9 cellular contexts compared by ENCODE assay signal in the genomic region with DNA sequence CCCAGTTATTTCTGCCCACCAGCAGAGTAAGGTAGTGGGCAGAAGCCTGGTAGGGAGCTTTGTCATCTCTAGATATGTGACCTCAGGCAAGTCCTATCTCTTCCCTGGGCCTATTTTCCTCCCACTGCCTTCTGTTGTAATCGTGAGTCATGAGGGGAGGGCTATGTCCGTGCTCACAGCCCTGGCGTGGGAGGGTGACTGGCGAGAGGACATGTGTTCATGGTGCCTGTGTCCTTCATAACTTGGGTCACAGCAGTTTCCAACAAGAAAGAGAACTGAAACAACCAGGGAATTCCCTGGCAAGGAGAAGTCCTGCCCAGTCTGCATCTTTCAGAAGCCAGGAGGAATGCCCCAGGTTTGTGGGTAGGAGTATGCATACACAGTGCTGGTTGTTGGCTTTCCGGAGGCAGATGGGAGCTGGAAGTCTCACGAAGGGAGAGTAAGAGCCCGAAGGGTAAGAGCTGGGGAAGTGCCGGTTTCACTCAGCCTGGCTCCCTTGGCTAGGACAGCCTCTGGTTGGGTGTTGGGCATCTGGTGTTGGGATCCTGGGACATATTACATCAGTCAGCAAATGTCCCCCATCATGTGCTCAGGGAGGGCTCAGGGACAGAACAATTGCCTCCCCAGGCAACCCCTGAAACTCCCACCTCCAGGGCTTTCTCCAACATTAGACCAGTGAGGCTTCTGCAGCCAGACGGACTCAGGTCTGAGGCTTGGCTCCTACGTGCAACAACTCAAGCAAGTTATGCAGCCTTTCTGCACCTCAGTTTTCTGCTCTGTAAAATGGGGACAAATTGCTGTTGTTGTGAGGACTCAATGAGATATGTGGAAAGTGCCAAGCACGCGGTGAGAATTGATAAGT. TPM values are rescaled to one million over a fixed set of nuclear protein-coding genes. Genes with fewer than 3 reads are reported as not detected.
DNase-seq lines count a peak whose midpoint lies in the region; TF ChIP-seq lines count a peak whose summit lies in the region.
"Had no signal": no experiment of that assay in that cellular context is flagged by ENCODE, and none has a peak within 500 bp of the region (broad histone marks: within the 10 kb centered on the region; RNA-seq: fewer than 3 reads in every experiment).

No MANE protein-coding gene starts in this region.

- H3K9ac ChIP-seq in GM23248 (no peak overlapping the region), mesendoderm (ENCODE audit: low read length) (no peak overlapping the region)
- H3K9ac ChIP-seq: parathyroid adenoma had no signal

- no peaks in the 10 kb centered on the region for H3K36me3 ChIP-seq in GM23248 (ENCODE audit: low read depth)
- no peaks in the 10 kb centered on the region for H3K36me3 ChIP-seq in mesendoderm (ENCODE audit: control insufficient read depth, insufficient read depth, low read length)

- no peak for TF ChIP-seq CTCF in fibroblast of pulmonary artery (IDR thresholded peaks at IDR 0.05; ENCODE audit: low read length, missing control alignments)

- H3K27ac ChIP-seq in GM23248 (peak overlapping the region; percentile 41), mesendoderm (ENCODE audit: low read depth, low read length) (no peak overlapping the region)
- H3K27ac ChIP-seq: parathyroid adenoma had no signal

- no peaks in the 10 kb centered on the region for H3K27me3 ChIP-seq in GM23248 (replicated peaks; ENCODE audit: insufficient read depth)
- H3K27me3 ChIP-seq in mesendoderm (ENCODE audit: insufficient read depth, low read length, poor library complexity): no peaks in the 10 kb centered on the region

- H3K18ac ChIP-seq in mesendoderm (ENCODE audit: low read length): no peak overlapping the region

- H3K23ac ChIP-seq in mesendoderm (ENCODE audit: low read length): no peak overlapping the region

- H4K20me1 ChIP-seq in GM23248 (ENCODE audit: insufficient read depth): no peaks in the 10 kb centered on the region

- no peak overlapping the region for H2BK5ac ChIP-seq in mesendoderm (ENCODE audit: low read length)

- no peaks in the 10 kb centered on the region for H3K79me1 ChIP-seq in mesendoderm (ENCODE audit: low read length)

- H2AK5ac ChIP-seq in mesendoderm (ENCODE audit: low read length): no peak overlapping the region

- H3K4me2 ChIP-seq in GM23248 (ENCODE audit: unreplicated experiment): peak overlapping the region; percentile 61
- no peak overlapping the region for H3K4me2 ChIP-seq in mesendoderm (ENCODE audit: low read length)

- H3K4me1 ChIP-seq in GM23248 (ENCODE audit: insufficient read depth): peaks cover 18% of the 10 kb centered on the region
- no peaks in the 10 kb centered on the region for H3K4me1 ChIP-seq in mesendoderm (ENCODE audit: control insufficient read depth, low read depth, low read length)
- H3K4me1 ChIP-seq: parathyroid adenoma had no signal

- no peaks in the 10 kb centered on the region for H3F3A ChIP-seq in GM23248 (ENCODE audit: insufficient read depth)

- H3K4ac ChIP-seq in mesendoderm (ENCODE audit: low read depth, low read length): no peak overlapping the region

- DNase-seq in ELR (ENCODE audit: low read depth) (peak; percentile 95), GM23248 (peak; percentile 98), NOMO-1 treated with DMSO at 0.1 percent for 48 hours (lab: John Stamatoyannopoulos, UW; ENCODE audit: unreplicated experiment) (peak; percentile 78), fibroblast of pulmonary artery (ENCODE audit: low read depth) (peak; percentile 87), stromal cell of bone marrow (ENCODE audit: low read depth) (peak; percentile 82), NCI-H2171 treated with DMSO at 0.1 percent for 48 hours (lab: John Stamatoyannopoulos, UW) (no peak), mesendoderm (no peak), SHP77 treated with DMSO at 0.1 percent for 48 hours (lab: John Stamatoyannopoulos, UW) (no peak)

- H3K79me2 ChIP-seq in GM23248 (ENCODE audit: insufficient read depth) (no peaks in the 10 kb centered on the region), mesendoderm (ENCODE audit: control insufficient read depth, insufficient read depth, low read length) (no peaks in the 10 kb centered on the region)
- H3K79me2 ChIP-seq: parathyroid adenoma had no signal

- no peak overlapping the region for H2BK120ac ChIP-seq in mesendoderm (ENCODE audit: low read depth, low read length)

- 52 to 58% methylated on average over 12 of the region's 12 CpGs for WGBS in GM23248 (ENCODE audit: low coverage in 1 of 2, low lambda C conversion rate in 2 of 2, missing lambda C conversion rate in 2 of 2), 2 experiments
- no CpG with 5 or more reads among the region's 12 CpGs for WGBS in mesendoderm (ENCODE audit: extremely low coverage, insufficient coverage, low lambda C conversion rate)

- H4K5ac ChIP-seq in mesendoderm (ENCODE audit: low read length): no peak overlapping the region

- no peak overlapping the region for H4K8ac ChIP-seq in mesendoderm (ENCODE audit: low read depth, low read length)

- no peak overlapping the region for H2BK15ac ChIP-seq in mesendoderm (replicated peaks; ENCODE audit: low read depth)

- no peak overlapping the region for H3K56ac ChIP-seq in mesendoderm (ENCODE audit: low read length)

- in situ Hi-C loops in GM23248 (cut with MboI): no loop called here

- peak overlapping the region; percentile 47 for H2AFZ ChIP-seq in GM23248
- H2AFZ ChIP-seq: parathyroid adenoma had no signal

- no peak overlapping the region for H3K4me3 ChIP-seq in GM23248
- no peak overlapping the region for H3K4me3 ChIP-seq in fibroblast of pulmonary artery (replicated peaks; ENCODE audit: low read depth, low read length)
- no peak overlapping the region for H3K4me3 ChIP-seq in mesendoderm (ENCODE audit: low read length)

- no peaks in the 10 kb centered on the region for H3K9me3 ChIP-seq in GM23248 (ENCODE audit: low read depth)

- no peaks in the 10 kb centered on the region for H3K9me2 ChIP-seq in GM23248 (ENCODE audit: insufficient read depth)

RNA-seq across cellular contexts. Expression of a gene that starts 4.3 kb away (rescaled TPM):
- total RNA-seq in GM23248 (2014; rRNA removed; shearing (Covaris generic)): not detected in 2 replicates
- polyA plus RNA-seq in GM23248 (2016; fragmentation: Nextera tagmentation; extraction: Ambion mirVana): not detected in 2 replicates
- polyA plus RNA-seq in mesendoderm (2013, experiment 1 of 2): not detected
- not detected for polyA plus RNA-seq in mesendoderm (2013, experiment 2 of 2)

RNA-seq across cellular contexts. Expression of a gene that starts 9.3 kb away (rescaled TPM):
- total RNA-seq in GM23248 (2014; rRNA removed; shearing (Covaris generic)): not detected in 2 replicates
- polyA plus RNA-seq in GM23248 (2016; fragmentation: Nextera tagmentation; extraction: Ambion mirVana): not detected in 2 replicates
- polyA plus RNA-seq in mesendoderm (2013, experiment 1 of 2): not detected
- not detected for polyA plus RNA-seq in mesendoderm (2013, experiment 2 of 2)

RNA-seq across cellular contexts. Expression of a gene that starts 57.4 kb away (rescaled TPM):
- 106 and 125 TPM in 2 replicates for total RNA-seq in GM23248 (2014; rRNA removed; shearing (Covaris generic))
- 115 and 117 TPM in 2 replicates for polyA plus RNA-seq in GM23248 (2016; fragmentation: Nextera tagmentation; extraction: Ambion mirVana)
- polyA plus RNA-seq in mesendoderm (2013, experiment 1 of 2): 89.6 TPM
- polyA plus RNA-seq in mesendoderm (2013, experiment 2 of 2): 91.7 TPM

Comparison
In these comparisons a context has a peak if more than half of its experiments do, and no peak if none do; other contexts are left out.
1. DNase-seq: peak in ELR (single experiment), GM23248 (single experiment), NOMO-1 treated with DMSO at 0.1 percent for 48 hours (single experiment), fibroblast of pulmonary artery (single experiment) and stromal cell of bone marrow (single experiment); none in NCI-H2171 treated with DMSO at 0.1 percent for 48 hours (single experiment), mesendoderm (single experiment) and SHP77 treated with DMSO at 0.1 percent for 48 hours (single experiment).